25 cellular contexts compared by ENCODE assay signal in genomic region chr10:110493832-110494426, GRCh38. TPM values are rescaled to one million over a fixed set of nuclear protein-coding genes. Genes with fewer than 3 reads are reported as not detected.
DNase-seq lines count a peak whose midpoint lies in the region; ATAC-seq, FAIRE-seq and TF ChIP-seq lines count a peak whose summit lies in the region.
"Had no signal": no experiment of that assay in that cellular context is flagged by ENCODE, and none has a peak within 500 bp of the region (broad histone marks: within the 10 kb centered on the region; RNA-seq: fewer than 3 reads in every experiment).

No MANE protein-coding gene starts in this region.

- WGBS in gastroesophageal sphincter (ENCODE audit: low coverage in 1 of 2), 2 donors: 74 to 86% methylated on average over 8 to 9 of the region's 11 CpGs

- H3K36me3 ChIP-seq in gastroesophageal sphincter: no peaks in the 10 kb centered on the region
- no peaks in the 10 kb centered on the region for H3K36me3 ChIP-seq in upper lobe of right lung
- H3K36me3 ChIP-seq: BLaER1 treated with 17β-estradiol and CSF1 and Interleukin-3, amounts not matched to agents 10 nM and 100 nM; brain microvascular endothelial cell; esophagus muscularis mucosa; lower lobe of right lung; thyroid gland had no signal

- H3K27ac Mint-ChIP-seq in natural killer cell treated with Interleukin-12 subunit alpha and Interleukin-12 subunit beta and Interleukin-15 and Interleukin-18, amount 100 ng/mL, for 72 hours: peak overlapping the region in 1 of 2 donors; percentile 40
- H3K27ac Mint-ChIP-seq in natural killer cell: no peak overlapping the region
- H3K27ac Mint-ChIP-seq: activated CD4-positive, alpha-beta memory T cell treated with anti-CD3 and anti-CD28 coated beads, Interleukin-2, amount 10 ng/mL, durations not matched to agents 7 days and 5 days; T-cell had no signal

- H3K27me3 ChIP-seq in gastroesophageal sphincter (peaks cover 6% of the 10 kb centered on the region), upper lobe of right lung (no peaks in the 10 kb centered on the region)
- H3K27me3 ChIP-seq: brain microvascular endothelial cell, esophagus muscularis mucosa, thyroid gland had no signal

- TF ChIP-seq EP300 in gastroesophageal sphincter (IDR thresholded peaks at IDR 0.05): no peak

- no peak for DNase-seq in natural killer cell treated with Interleukin-12 subunit alpha and Interleukin-12 subunit beta and Interleukin-15 and Interleukin-18, amount 100 ng/mL, for 72 hours (ENCODE audit: low spot score)
- DNase-seq in natural killer cell (no peak), astrocyte of the spinal cord (ENCODE audit: low read depth, low spot score) (peak; percentile 5), iris pigment epithelial cell (ENCODE audit: low read depth) (peak; percentile 53), urothelium cell line (ENCODE audit: low spot score) (no peak), GM20000 (ENCODE audit: low spot score) (no peak), upper lobe of right lung (no peak)
- DNase-seq: activated CD4-positive, alpha-beta memory T cell treated with anti-CD3 and anti-CD28 coated beads, Interleukin-2, amount 10 ng/mL, durations not matched to agents 7 days and 5 days; activated naive CD4-positive, alpha-beta T cell treated with anti-CD3 and anti-CD28 coated beads, Interleukin-2, amount 50 U/mL, for 16 hours; activated T-cell treated with anti-CD3 and anti-CD28 coated beads, Interleukin-2, amount 50 U/mL, for 1 hour; brain microvascular endothelial cell; dorsolateral prefrontal cortex; lower lobe of right lung; naive thymus-derived CD4-positive, alpha-beta T cell; NCI-H187; NCI-H345; Right ventricle myocardium superior; stimulated activated CD4-positive, alpha-beta T cell treated with anti-CD3 and anti-CD28 coated beads, Interleukin-12 subunit alpha, Interleukin-12 subunit beta, amount 100 ng/mL, for 4 hours; T-cell; thyroid gland had no signal

- H3K27ac ChIP-seq in gastroesophageal sphincter (no peak overlapping the region), upper lobe of right lung (no peak overlapping the region)
- H3K27ac ChIP-seq: brain microvascular endothelial cell, esophagus muscularis mucosa, lower lobe of right lung, thyroid gland, VCaP had no signal

- TF ChIP-seq POLR2A in gastroesophageal sphincter (IDR thresholded peaks at IDR 0.05): no peak

- intact Hi-C loops in natural killer cell (cut with micrococcal nuclease) (no loop called here), upper lobe of right lung (cut with DNase I) (no loop called here)

- no peaks in the 10 kb centered on the region for H3K9me3 ChIP-seq in gastroesophageal sphincter
- H3K9me3 ChIP-seq in upper lobe of right lung: no peaks in the 10 kb centered on the region
- H3K9me3 ChIP-seq: BLaER1 treated with 17β-estradiol and CSF1 and Interleukin-3, amounts not matched to agents 10 nM and 100 nM; esophagus muscularis mucosa; lower lobe of right lung; thyroid gland had no signal

- no peaks in the 10 kb centered on the region for H3K9me3 Mint-ChIP-seq in natural killer cell treated with Interleukin-12 subunit alpha and Interleukin-12 subunit beta and Interleukin-15 and Interleukin-18, amount 100 ng/mL, for 72 hours
- H3K9me3 Mint-ChIP-seq in natural killer cell: no peaks in the 10 kb centered on the region
- H3K9me3 Mint-ChIP-seq: activated CD4-positive, alpha-beta memory T cell treated with anti-CD3 and anti-CD28 coated beads, Interleukin-2, amount 10 ng/mL, durations not matched to agents 7 days and 5 days; naive thymus-derived CD4-positive, alpha-beta T cell; T-cell had no signal

- H3K4me1 Mint-ChIP-seq in natural killer cell treated with Interleukin-12 subunit alpha and Interleukin-12 subunit beta and Interleukin-15 and Interleukin-18, amount 100 ng/mL, for 72 hours (ENCODE audit: low read depth in 2 of 2): peaks cover 33 to 50% of the 10 kb centered on the region in 2 donors
- H3K4me1 Mint-ChIP-seq in natural killer cell: peaks cover 28 to 44% of the 10 kb centered on the region in 2 donors

- in situ Hi-C loops in astrocyte of the spinal cord (cut with HindIII; ENCODE audit: low sequenced_read_pairs): no loop called here

- H3K4me3 ChIP-seq in astrocyte of the spinal cord (ENCODE audit: low read depth, low read length): no peak overlapping the region
- no peak overlapping the region for H3K4me3 ChIP-seq in gastroesophageal sphincter
- H3K4me3 ChIP-seq in upper lobe of right lung: no peak overlapping the region
- H3K4me3 ChIP-seq: BLaER1 treated with 17β-estradiol and CSF1 and Interleukin-3, amounts not matched to agents 10 nM and 100 nM; esophagus muscularis mucosa; lower lobe of right lung; thyroid gland had no signal

- H3K27me3 Mint-ChIP-seq in natural killer cell treated with Interleukin-12 subunit alpha and Interleukin-12 subunit beta and Interleukin-15 and Interleukin-18, amount 100 ng/mL, for 72 hours: no peaks in the 10 kb centered on the region
- no peaks in the 10 kb centered on the region for H3K27me3 Mint-ChIP-seq in natural killer cell (ENCODE audit: low read depth in 2 of 2)
- H3K27me3 Mint-ChIP-seq: activated CD4-positive, alpha-beta memory T cell treated with anti-CD3 and anti-CD28 coated beads, Interleukin-2, amount 10 ng/mL, durations not matched to agents 7 days and 5 days had no signal

- peak; percentile 67 for FAIRE-seq in urothelium cell line (lab: Jason Lieb, UNC)
- FAIRE-seq: HTR-8/SVneo had no signal

- peak overlapping the region; percentile 33 for H3K4me3 Mint-ChIP-seq in natural killer cell treated with Interleukin-12 subunit alpha and Interleukin-12 subunit beta and Interleukin-15 and Interleukin-18, amount 100 ng/mL, for 72 hours
- no peak overlapping the region for H3K4me3 Mint-ChIP-seq in natural killer cell
- H3K4me3 Mint-ChIP-seq: activated CD4-positive, alpha-beta memory T cell treated with anti-CD3 and anti-CD28 coated beads, Interleukin-2, amount 10 ng/mL, durations not matched to agents 7 days and 5 days; T-cell had no signal

- H3K4me1 ChIP-seq in gastroesophageal sphincter (peaks cover 0 to 29% (median 15%) of the 10 kb centered on the region in 3 donors), upper lobe of right lung (peaks cover 20% of the 10 kb centered on the region)

- TF ChIP-seq CTCF in natural killer cell (IDR thresholded peaks at IDR 0.05) (no peak), astrocyte of the spinal cord (IDR thresholded peaks at IDR 0.05; ENCODE audit: low read depth, low read length) (no peak), gastroesophageal sphincter (IDR thresholded peaks at IDR 0.05) (no peak), GM20000 (IDR thresholded peaks at IDR 0.05; ENCODE audit: extremely low read depth, missing control alignments) (no peak), upper lobe of right lung (IDR thresholded peaks at IDR 0.05) (no peak)

- no peak for ATAC-seq in natural killer cell treated with Interleukin-12 subunit alpha and Interleukin-12 subunit beta and Interleukin-15 and Interleukin-18, amount 100 ng/mL, for 72 hours
- no peak for ATAC-seq in natural killer cell
- no peak for ATAC-seq in gastroesophageal sphincter
- no peak for ATAC-seq in upper lobe of right lung
- ATAC-seq: lower lobe of right lung; naive thymus-derived CD4-positive, alpha-beta T cell; T-cell had no signal

- H3K36me3 Mint-ChIP-seq in natural killer cell treated with Interleukin-12 subunit alpha and Interleukin-12 subunit beta and Interleukin-15 and Interleukin-18, amount 100 ng/mL, for 72 hours: peaks cover 11% of the 10 kb centered on the region
- H3K36me3 Mint-ChIP-seq in natural killer cell: no peaks in the 10 kb centered on the region
- H3K36me3 Mint-ChIP-seq: T-cell had no signal

RNA-seq across cellular contexts. Expression of gene DUSP5, which starts 3.8 kb away (rescaled TPM):
- total RNA-seq in natural killer cell treated with Interleukin-12 subunit alpha and Interleukin-12 subunit beta and Interleukin-15 and Interleukin-18, amount 100 ng/mL, for 72 hours: 100 to 1,000 TPM; 159 to 311 TPM
- total RNA-seq in natural killer cell: 10 to 100 TPM; 56.3 to 98.9 (median 69.6) TPM
- 1 to 10 TPM; 2.5 to 9.8 (median 3.5) TPM for total RNA-seq in gastroesophageal sphincter
- 24.0 TPM for total RNA-seq in upper lobe of right lung

Comparison
In these comparisons a context has a peak if more than half of its experiments do, and no peak if none do; other contexts are left out.
1. DNase-seq: peak in astrocyte of the spinal cord (single experiment) and iris pigment epithelial cell (single experiment); none in natural killer cell treated with Interleukin-12 subunit alpha and Interleukin-12 subunit beta and Interleukin-15 and Interleukin-18, amount 100 ng/mL, for 72 hours (single experiment), natural killer cell (single experiment), urothelium cell line (single experiment), GM20000 (single experiment) and upper lobe of right lung (single experiment).